32 cellular contexts compared by ENCODE assay signal in genomic region chr13:99803141-99803540, GRCh38.
"Had no signal": no experiment of that assay in that cellular context is flagged by ENCODE, and none has a peak within 500 bp of the region (broad histone marks: within the 10 kb centered on the region; RNA-seq: fewer than 3 reads in every experiment).

No MANE protein-coding gene starts in this region.

- H3K36me3 Mint-ChIP-seq: activated naive CD8-positive, alpha-beta T cell treated with anti-CD3 and anti-CD28 coated beads for 36 hours had no signal

- H3K4me3 Mint-ChIP-seq: activated CD8-positive, alpha-beta T cell treated with anti-CD3 and anti-CD28 coated beads for 36 hours; activated naive CD8-positive, alpha-beta T cell treated with anti-CD3 and anti-CD28 coated beads for 36 hours; activated T-cell treated with anti-CD3 and anti-CD28 coated beads, Interleukin-2, amount 50 U/mL, for 72 hours; activated T-helper 17 cell treated with anti-CD3 and anti-CD28 coated beads, Interleukin-2, amount 50 U/mL, for 72 hours had no signal

- H3K27me3 ChIP-seq: brain microvascular endothelial cell, MG63, Peyer's patch had no signal

- H3K36me3 ChIP-seq: brain microvascular endothelial cell, MG63, Peyer's patch, SJSA1, WERI-Rb-1 had no signal

- H3K27me3 Mint-ChIP-seq: activated CD8-positive, alpha-beta T cell treated with anti-CD3 and anti-CD28 coated beads for 36 hours; activated naive CD8-positive, alpha-beta T cell treated with anti-CD3 and anti-CD28 coated beads for 36 hours; activated T-helper 17 cell treated with anti-CD3 and anti-CD28 coated beads, Interleukin-2, amount 50 U/mL, for 72 hours had no signal

- H3K4me3 ChIP-seq: MG63, Peyer's patch, SJSA1 had no signal

- H3K9me3 ChIP-seq: MG63, Peyer's patch, SJSA1 had no signal

- H3K4me1 ChIP-seq: SJSA1 had no signal

- H3K4me1 Mint-ChIP-seq: activated naive CD8-positive, alpha-beta T cell treated with anti-CD3 and anti-CD28 coated beads for 36 hours; activated T-helper 17 cell treated with anti-CD3 and anti-CD28 coated beads, Interleukin-2, amount 50 U/mL, for 72 hours had no signal

- DNase-seq: activated CD4-positive, alpha-beta T cell treated with anti-CD3 and anti-CD28 coated beads for 1 hour; activated CD4-positive, alpha-beta T cell treated with anti-CD3 and anti-CD28 coated beads for 48 hours; activated CD4-positive, CD25-positive, alpha-beta regulatory T cell; activated CD8-positive, alpha-beta T cell treated with anti-CD3 and anti-CD28 coated beads for 36 hours; activated effector memory CD4-positive, alpha-beta T cell treated with anti-CD3 and anti-CD28 coated beads, Interleukin-2, amount 50 U/mL, for 16 hours; activated naive CD4-positive, alpha-beta T cell; activated naive CD4-positive, alpha-beta T cell treated with anti-CD3 and anti-CD28 coated beads, Interleukin-2, amount 50 U/mL, for 16 hours; activated naive CD8-positive, alpha-beta T cell treated with anti-CD3 and anti-CD28 coated beads for 36 hours; activated T-cell treated with anti-CD3 and anti-CD28 coated beads, Interleukin-2, amount 50 U/mL, for 1 hour; activated T-cell treated with anti-CD3 and anti-CD28 coated beads, Interleukin-2, amount 50 U/mL, for 72 hours; amniotic stem cell; aorta; brain microvascular endothelial cell; Kasumi-1; KG1; MG63; NCI-H1092; NCI-H1436 treated with DMSO at 0.1 percent for 48 hours; NCI-H1694 treated with DMSO at 0.1 percent for 48 hours; NCI-H2029; NCI-H510A; NCI-H748 treated with DMSO at 0.1 percent for 48 hours; NK-92 treated with Interleukin-12 subunit alpha and Interleukin-12 subunit beta, amount 100 ng/mL, for 24 hours; PC-3; Peyer's patch; RPMI8226; SHP77 treated with DMSO at 0.1 percent for 48 hours; SW 1271; T1000; WERI-Rb-1 had no signal

- H3K9me3 Mint-ChIP-seq: activated CD8-positive, alpha-beta T cell treated with anti-CD3 and anti-CD28 coated beads for 36 hours; activated naive CD8-positive, alpha-beta T cell treated with anti-CD3 and anti-CD28 coated beads for 36 hours; activated T-cell treated with anti-CD3 and anti-CD28 coated beads, Interleukin-2, amount 50 U/mL, for 72 hours; activated T-helper 17 cell treated with anti-CD3 and anti-CD28 coated beads, Interleukin-2, amount 50 U/mL, for 72 hours had no signal

- H3K27ac Mint-ChIP-seq: activated CD8-positive, alpha-beta T cell treated with anti-CD3 and anti-CD28 coated beads for 36 hours; activated naive CD8-positive, alpha-beta T cell treated with anti-CD3 and anti-CD28 coated beads for 36 hours; activated T-cell treated with anti-CD3 and anti-CD28 coated beads, Interleukin-2, amount 50 U/mL, for 72 hours; activated T-helper 17 cell treated with anti-CD3 and anti-CD28 coated beads, Interleukin-2, amount 50 U/mL, for 72 hours had no signal

- ATAC-seq: activated CD8-positive, alpha-beta T cell treated with anti-CD3 and anti-CD28 coated beads for 36 hours; activated T-cell treated with anti-CD3 and anti-CD28 coated beads, Interleukin-2, amount 50 U/mL, for 72 hours; activated T-helper 17 cell treated with anti-CD3 and anti-CD28 coated beads, Interleukin-2, amount 50 U/mL, for 72 hours; PC-3 had no signal

- H3K27ac ChIP-seq: brain microvascular endothelial cell, Peyer's patch, SJSA1, WERI-Rb-1 had no signal
